In genomic region chr3:9399746-9400145, GRCh38 we compare ENCODE assay signal across 8 cellular contexts. TPM values are rescaled to one million over a fixed set of nuclear protein-coding genes. Genes with fewer than 3 reads are reported as not detected.
DNase-seq lines count a peak whose midpoint lies in the region; ATAC-seq and TF ChIP-seq lines count a peak whose summit lies in the region.

No MANE protein-coding gene starts in this region.

- ATAC-seq in Right ventricle myocardium superior (ENCODE audit: poor library complexity) (peak; percentile 46), GM19324 (IDR thresholded peaks at IDR 0.05; ENCODE audit: low FRiP score, unreplicated experiment) (no peak)

- peaks cover 41% of the 10 kb centered on the region for H3K36me3 Mint-ChIP-seq in activated naive CD8-positive, alpha-beta T cell treated with anti-CD3 and anti-CD28 coated beads for 36 hours

- no peaks in the 10 kb centered on the region for H3K9me3 Mint-ChIP-seq in activated naive CD8-positive, alpha-beta T cell treated with anti-CD3 and anti-CD28 coated beads for 36 hours

- H3K4me3 Mint-ChIP-seq in activated naive CD8-positive, alpha-beta T cell treated with anti-CD3 and anti-CD28 coated beads for 36 hours, result peak overlapping the region; percentile 77

- H3K27ac Mint-ChIP-seq in activated naive CD8-positive, alpha-beta T cell treated with anti-CD3 and anti-CD28 coated beads for 36 hours, result peak overlapping the region; percentile 74

- no peak for TF ChIP-seq CTCF in AG09319 (IDR thresholded peaks at IDR 0.05; ENCODE audit: low read depth, low read length)

- DNase-seq in AG09319 (ENCODE audit: extremely low read depth, low read depth) (peak; percentile 91), GOT3 (lab: John Stamatoyannopoulos, UW) (peak; percentile 53), NCI-H510A (lab: John Stamatoyannopoulos, UW) (peak; percentile 72), Right ventricle myocardium superior (peak; percentile 89), non-pigmented ciliary epithelial cell (ENCODE audit: low read depth) (peak; percentile 88)
- no peak for DNase-seq in activated naive CD8-positive, alpha-beta T cell treated with anti-CD3 and anti-CD28 coated beads for 36 hours
- no peak for DNase-seq in activated effector memory CD4-positive, alpha-beta T cell treated with anti-CD3 and anti-CD28 coated beads, Interleukin-2, amount 50 U/mL, for 16 hours

- no peaks in the 10 kb centered on the region for H3K27me3 Mint-ChIP-seq in activated naive CD8-positive, alpha-beta T cell treated with anti-CD3 and anti-CD28 coated beads for 36 hours

- intact Hi-C loops in Right ventricle myocardium superior (cut with DNase I), result no loop called here

- peaks cover 52% of the 10 kb centered on the region for H3K4me1 Mint-ChIP-seq in activated naive CD8-positive, alpha-beta T cell treated with anti-CD3 and anti-CD28 coated beads for 36 hours

RNA-seq across cellular contexts. Expression of gene SETD5, which starts 2.3 kb away (rescaled TPM):
- 100 to 1,000 TPM; 104 to 112 TPM for total RNA-seq in activated naive CD8-positive, alpha-beta T cell treated with anti-CD3 and anti-CD28 coated beads for 36 hours
- 49.7 TPM for total RNA-seq in Right ventricle myocardium superior

RNA-seq across cellular contexts. Expression of gene THUMPD3, which starts 36.9 kb away (rescaled TPM):
- total RNA-seq in activated naive CD8-positive, alpha-beta T cell treated with anti-CD3 and anti-CD28 coated beads for 36 hours, result 10 to 100 TPM; 62.5 to 63.8 TPM
- total RNA-seq in Right ventricle myocardium superior, result 52.9 TPM

Comparison
In these comparisons a context has a peak if more than half of its experiments do, and no peak if none do; other contexts are left out.
1. DNase-seq: peak in AG09319 (single experiment), GOT3 (single experiment), NCI-H510A (single experiment), Right ventricle myocardium superior (single experiment) and non-pigmented ciliary epithelial cell (single experiment); none in activated naive CD8-positive, alpha-beta T cell treated with anti-CD3 and anti-CD28 coated beads for 36 hours (single experiment) and activated effector memory CD4-positive, alpha-beta T cell treated with anti-CD3 and anti-CD28 coated beads, Interleukin-2, amount 50 U/mL, for 16 hours (single experiment).